Comparison of ENCODE assay signal across 20 cellular contexts in the genomic region with DNA sequence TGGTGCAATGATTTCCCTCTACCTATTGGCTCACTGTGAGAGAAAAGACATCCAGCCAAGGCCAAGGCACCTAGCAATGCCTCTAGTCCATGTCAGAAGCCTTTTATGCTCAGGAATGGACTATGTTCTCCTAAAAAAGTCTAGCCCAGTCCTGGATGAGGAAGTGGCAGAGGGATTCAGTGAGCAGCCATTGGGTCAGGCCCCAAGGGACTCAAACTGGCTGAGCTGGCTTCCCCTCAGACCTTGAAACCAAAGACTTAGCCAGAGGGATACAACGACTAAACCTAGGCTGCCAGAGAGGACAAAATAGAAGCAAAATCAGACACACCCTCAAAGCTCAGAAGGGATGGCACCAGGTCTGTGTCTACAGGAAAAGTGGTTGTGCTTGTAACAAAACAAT.
"Had no signal": no experiment of that assay in that cellular context is flagged by ENCODE, and none has a peak within 500 bp of the region (broad histone marks: within the 10 kb centered on the region; RNA-seq: fewer than 3 reads in every experiment).

No MANE protein-coding gene starts in this region.

- H3K4me3 Mint-ChIP-seq: natural killer cell; neural crest cell; stimulated activated effector memory CD8-positive, alpha-beta T cell treated with anti-CD3 and anti-CD28 coated beads, Interleukin-12 subunit alpha, Interleukin-12 subunit beta, amount 100 ng/mL, for 72 hours had no signal

- H3K36me3 ChIP-seq: colonic mucosa, esophagus squamous epithelium, heart right ventricle, ovary, right atrium auricular region, tibial artery, upper lobe of right lung, vagina had no signal

- H3K9me3 Mint-ChIP-seq: natural killer cell; stimulated activated effector memory CD8-positive, alpha-beta T cell treated with anti-CD3 and anti-CD28 coated beads, Interleukin-12 subunit alpha, Interleukin-12 subunit beta, amount 100 ng/mL, for 72 hours had no signal

- H3K4me1 Mint-ChIP-seq: neural crest cell had no signal

- H3K36me3 Mint-ChIP-seq: natural killer cell; stimulated activated effector memory CD8-positive, alpha-beta T cell treated with anti-CD3 and anti-CD28 coated beads, Interleukin-12 subunit alpha, Interleukin-12 subunit beta, amount 100 ng/mL, for 72 hours had no signal

- H3K9me3 ChIP-seq: colonic mucosa, esophagus squamous epithelium, heart right ventricle, mucosa of descending colon, ovary, right atrium auricular region, tibial artery, upper lobe of right lung, vagina had no signal

- H3K27ac ChIP-seq: colonic mucosa, esophagus squamous epithelium, heart right ventricle, ovary, right atrium auricular region, tibial artery, upper lobe of right lung, vagina had no signal

- H3K4me3 ChIP-seq: colonic mucosa, esophagus squamous epithelium, heart right ventricle, mucosa of descending colon, ovary, right atrium auricular region, tibial artery, upper lobe of right lung, vagina had no signal

- H3K4me1 ChIP-seq: colonic mucosa, upper lobe of right lung, vagina had no signal

- DNase-seq: colonic mucosa; dermis blood vessel endothelial cell; esophagus squamous epithelium; foreskin melanocyte; hypothalamus; kidney glomerular epithelial cell; mammary epithelial cell; mucosa of descending colon; natural killer cell; ovary; stimulated activated CD4-positive, alpha-beta T cell treated with anti-CD3 and anti-CD28 coated beads, Interleukin-4, amount 100 ng/mL, for 1 hour; stimulated activated CD8-positive, alpha-beta memory T cell treated with anti-CD3 and anti-CD28 coated beads, Interleukin-4, amount 100 ng/mL, for 48 hours; stimulated activated naive CD8-positive, alpha-beta T cell treated with anti-CD3 and anti-CD28 coated beads, Interleukin-15, Interleukin-2, amounts not matched to agents 100 U/mL and 50 U/mL, for 24 hours; tibial artery; upper lobe of right lung had no signal

- H3K27ac Mint-ChIP-seq: natural killer cell; stimulated activated effector memory CD8-positive, alpha-beta T cell treated with anti-CD3 and anti-CD28 coated beads, Interleukin-12 subunit alpha, Interleukin-12 subunit beta, amount 100 ng/mL, for 72 hours had no signal

- H3K27me3 ChIP-seq: colonic mucosa, esophagus squamous epithelium, ovary, right atrium auricular region, tibial artery, upper lobe of right lung, vagina had no signal
